In genomic region chr1:61253912-61254628, GRCh38 we compare ENCODE assay signal across 11 cellular contexts.
A peak's percentile ranks its signal among the peaks of the same experiment; 100 is the strongest.
DNase-seq lines count a peak whose midpoint lies in the region; ATAC-seq and TF ChIP-seq lines count a peak whose summit lies in the region.
"Had no signal": no experiment of that assay in that cellular context is flagged by ENCODE, and none has a peak within 500 bp of the region (broad histone marks: within the 10 kb centered on the region; RNA-seq: fewer than 3 reads in every experiment).

No MANE protein-coding gene starts in this region.

- peak overlapping the region; percentile 87 for H3K4me2 ChIP-seq in Loucy (ENCODE audit: low read depth, low read length, poor library complexity, severe bottlenecking)

- ATAC-seq in stimulated activated effector memory CD8-positive, alpha-beta T cell treated with anti-CD3 and anti-CD28 coated beads, Interleukin-12 subunit alpha, Interleukin-12 subunit beta, amount 100 ng/mL, for 72 hours: no peak
- ATAC-seq in HG02970 (IDR thresholded peaks at IDR 0.05; ENCODE audit: low FRiP score, unreplicated experiment) (no peak), HG03432 (IDR thresholded peaks at IDR 0.05; ENCODE audit: unreplicated experiment) (no peak)

- intact Hi-C loops in adrenal gland (cut with DNase I): no loop called here

- no peaks in the 10 kb centered on the region for H3K9me3 Mint-ChIP-seq in stimulated activated effector memory CD8-positive, alpha-beta T cell treated with anti-CD3 and anti-CD28 coated beads, Interleukin-12 subunit alpha, Interleukin-12 subunit beta, amount 100 ng/mL, for 72 hours
- H3K9me3 Mint-ChIP-seq: activated B cell treated with CpG ODN at 0.5 μM for 24 hours, H9 had no signal

- H3K4me1 Mint-ChIP-seq in stimulated activated effector memory CD8-positive, alpha-beta T cell treated with anti-CD3 and anti-CD28 coated beads, Interleukin-12 subunit alpha, Interleukin-12 subunit beta, amount 100 ng/mL, for 72 hours: peaks cover 30% of the 10 kb centered on the region

- H3K4me3 Mint-ChIP-seq in stimulated activated effector memory CD8-positive, alpha-beta T cell treated with anti-CD3 and anti-CD28 coated beads, Interleukin-12 subunit alpha, Interleukin-12 subunit beta, amount 100 ng/mL, for 72 hours: peak overlapping the region; percentile 59
- H3K4me3 Mint-ChIP-seq: activated B cell treated with CpG ODN at 0.5 μM for 24 hours, H9 had no signal

- no peaks in the 10 kb centered on the region for H3K27me3 ChIP-seq in Loucy (ENCODE audit: insufficient read depth, low read length, poor library complexity, severe bottlenecking)
- no peaks in the 10 kb centered on the region for H3K27me3 ChIP-seq in adrenal gland
- no peaks in the 10 kb centered on the region for H3K27me3 ChIP-seq in right atrium auricular region

- H3K4me1 ChIP-seq in Loucy (ENCODE audit: insufficient read depth, low read length, poor library complexity, severe bottlenecking) (peaks cover 35% of the 10 kb centered on the region), adrenal gland (replicated peaks in 1 of 2) (peaks cover 16 to 37% of the 10 kb centered on the region in 2 donors), right atrium auricular region (peaks cover 0 to 56% of the 10 kb centered on the region in 2 donors)

- no peaks in the 10 kb centered on the region for H3K79me2 ChIP-seq in Loucy (ENCODE audit: insufficient read depth, low read length)

- H3K36me3 ChIP-seq in Loucy (ENCODE audit: insufficient read depth, low read length): no peaks in the 10 kb centered on the region
- H3K36me3 ChIP-seq in adrenal gland (replicated peaks in 1 of 2): no peaks in the 10 kb centered on the region
- no peaks in the 10 kb centered on the region for H3K36me3 ChIP-seq in right atrium auricular region

- WGBS in adrenal gland, 4 donors: 65 to 74% (median 71%) methylated on average over 1 of the region's 1 CpG

- peak overlapping the region; percentile 17; the same call in 1 of the 2 replicates for H2AFZ ChIP-seq in Loucy (ENCODE audit: low read length)

- no peak for DNase-seq in adrenal gland
- no peak for DNase-seq in right atrium auricular region (ENCODE audit: low spot score)
- DNase-seq in stimulated activated effector memory CD8-positive, alpha-beta T cell treated with anti-CD3 and anti-CD28 coated beads, Interleukin-12 subunit alpha, Interleukin-12 subunit beta, amount 100 ng/mL, for 72 hours (ENCODE audit: low spot score in 2 of 2): no peak
- DNase-seq in NCI-H526 treated with DMSO at 0.1 percent for 48 hours (lab: John Stamatoyannopoulos, UW): no peak
- no peak for DNase-seq in NCI-H1417 (lab: John Stamatoyannopoulos, UW)
- DNase-seq: activated B cell treated with CpG ODN at 0.5 μM for 24 hours; H9; stimulated activated naive CD4-positive, alpha-beta T cell treated with Interleukin-2 at 50 U/mL for 16 hours had no signal

- H3F3A ChIP-seq in Loucy (ENCODE audit: low read depth): no peaks in the 10 kb centered on the region

- H3K9me2 ChIP-seq in Loucy (replicated peaks; ENCODE audit: low read depth, low read length): no peaks in the 10 kb centered on the region

- TF ChIP-seq POLR2A in adrenal gland (IDR thresholded peaks at IDR 0.05): no peak

- peaks cover 7% of the 10 kb centered on the region for H3K36me3 Mint-ChIP-seq in stimulated activated effector memory CD8-positive, alpha-beta T cell treated with anti-CD3 and anti-CD28 coated beads, Interleukin-12 subunit alpha, Interleukin-12 subunit beta, amount 100 ng/mL, for 72 hours

- H3K4me3 ChIP-seq in Loucy (ENCODE audit: low read length, poor library complexity, severe bottlenecking) (peak overlapping the region; percentile 72), adrenal gland (peak overlapping the region in 1 of 4 donors; percentile 34), right atrium auricular region (peak overlapping the region in 1 of 2 donors; percentile 33)

- H3K9me3 ChIP-seq in Loucy (ENCODE audit: insufficient read depth, low read depth, low read length): no peaks in the 10 kb centered on the region
- no peaks in the 10 kb centered on the region for H3K9me3 ChIP-seq in adrenal gland (replicated peaks in 1 of 3)
- H3K9me3 ChIP-seq in right atrium auricular region: no peaks in the 10 kb centered on the region

- no peak for TF ChIP-seq CTCF in Loucy (conservative IDR thresholded peaks at IDR 0.05; ENCODE audit: low read length)
- no peak for TF ChIP-seq CTCF in adrenal gland (IDR thresholded peaks at IDR 0.05)
- no peak for TF ChIP-seq CTCF in right atrium auricular region (IDR thresholded peaks at IDR 0.05)

- H4K20me1 ChIP-seq in Loucy (ENCODE audit: insufficient read depth, low read length, poor library complexity, severe bottlenecking): no peaks in the 10 kb centered on the region

- H3K27ac ChIP-seq in adrenal gland (peak overlapping the region in 3 of 5 donors; percentile 42 to 70 (median 57)), right atrium auricular region (peak overlapping the region; percentile 57 to 73)

- H3K27ac Mint-ChIP-seq in stimulated activated effector memory CD8-positive, alpha-beta T cell treated with anti-CD3 and anti-CD28 coated beads, Interleukin-12 subunit alpha, Interleukin-12 subunit beta, amount 100 ng/mL, for 72 hours: no peak overlapping the region
- H3K27ac Mint-ChIP-seq: activated B cell treated with CpG ODN at 0.5 μM for 24 hours had no signal

- peak overlapping the region; percentile 28 for H3K9ac ChIP-seq in Loucy (ENCODE audit: low read depth, low read length, poor library complexity, severe bottlenecking)
